ENCODE assay signal across 8 cellular contexts in the genomic region with DNA sequence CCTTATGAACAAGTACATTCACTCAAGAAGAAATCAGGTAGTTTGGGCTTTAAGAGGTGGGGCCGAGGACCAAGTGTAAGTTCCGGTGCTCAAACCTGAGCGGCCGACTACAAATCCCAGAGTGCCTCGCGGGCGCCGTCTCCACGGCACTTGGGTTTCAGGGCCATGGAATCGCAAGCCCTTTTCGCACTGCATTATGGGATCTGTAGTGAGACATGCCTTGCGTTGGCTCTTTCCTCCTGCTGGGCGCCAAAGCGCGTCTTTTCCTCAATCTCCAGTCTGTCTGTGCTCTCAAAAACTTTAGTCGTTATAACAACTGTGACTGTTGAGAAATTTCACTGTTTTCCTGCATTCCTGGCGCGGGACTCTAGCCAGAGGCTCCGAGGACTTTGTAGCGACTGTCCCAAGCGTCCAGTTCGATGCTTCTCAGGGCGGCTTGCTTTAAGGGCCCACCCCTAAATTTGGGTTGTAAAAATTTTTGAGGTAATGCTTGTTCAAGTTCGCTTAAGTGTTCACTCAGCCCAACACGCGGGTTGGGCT. TPM values are rescaled to one million over a fixed set of nuclear protein-coding genes. Genes with fewer than 3 reads are reported as not detected.
DNase-seq lines count a peak whose midpoint lies in the region; ATAC-seq and TF ChIP-seq lines count a peak whose summit lies in the region.

No MANE protein-coding gene starts in this region.

- no peaks in the 10 kb centered on the region for H3K9me2 ChIP-seq in Loucy (replicated peaks; ENCODE audit: low read depth, low read length)

- peaks cover 6% of the 10 kb centered on the region; the same call in 1 of the 2 replicates for H3F3A ChIP-seq in Loucy (ENCODE audit: low read depth)

- peak overlapping the region; percentile 99 for H3K4me3 Mint-ChIP-seq in activated T-helper 2 cell treated with anti-CD3 and anti-CD28 coated beads, Interferon-gamma antibody, Interleukin-2, Interleukin-4, amounts not matched to agents 10 μg/mL and 5 μg/mL and 100 μg/mL, durations not matched to agents 14 hours and 24 hours and 36 hours (ENCODE audit: low read depth)
- peak overlapping the region; percentile 86 to 100 (median 99) for H3K4me3 Mint-ChIP-seq in naive thymus-derived CD4-positive, alpha-beta T cell
- peak overlapping the region; percentile 80 for H3K4me3 Mint-ChIP-seq in stimulated activated effector memory CD8-positive, alpha-beta T cell treated with anti-CD3 and anti-CD28 coated beads, Interleukin-12 subunit alpha, Interleukin-12 subunit beta, amount 100 ng/mL, for 72 hours

- DNase-seq in Daoy (ENCODE audit: low read depth) = peak; percentile 98
- DNase-seq in H7 = peak; percentile 88
- peak; percentile 92 for DNase-seq in RWPE1 (ENCODE audit: low spot score)
- DNase-seq in activated T-helper 2 cell treated with anti-CD3 and anti-CD28 coated beads, Interferon-gamma antibody, Interleukin-2, Interleukin-4, amounts not matched to agents 10 μg/mL and 5 μg/mL and 100 μg/mL, durations not matched to agents 14 hours and 24 hours and 36 hours (ENCODE audit: low spot score) = peak; percentile 92
- peak; percentile 97 for DNase-seq in fibroblast of peridontal ligament (ENCODE audit: extremely low read depth)
- DNase-seq in naive thymus-derived CD4-positive, alpha-beta T cell = peak; percentile 81 to 98 (median 94)
- peak; percentile 74 to 93 for DNase-seq in stimulated activated effector memory CD8-positive, alpha-beta T cell treated with anti-CD3 and anti-CD28 coated beads, Interleukin-12 subunit alpha, Interleukin-12 subunit beta, amount 100 ng/mL, for 72 hours (ENCODE audit: low spot score in 2 of 2)

- H4K20me1 ChIP-seq in Loucy (ENCODE audit: insufficient read depth, low read length, poor library complexity, severe bottlenecking) = peaks cover 24% of the 10 kb centered on the region

- H3K27ac Mint-ChIP-seq in activated T-helper 2 cell treated with anti-CD3 and anti-CD28 coated beads, Interferon-gamma antibody, Interleukin-2, Interleukin-4, amounts not matched to agents 10 μg/mL and 5 μg/mL and 100 μg/mL, durations not matched to agents 14 hours and 24 hours and 36 hours = peak overlapping the region; percentile 99
- H3K27ac Mint-ChIP-seq in naive thymus-derived CD4-positive, alpha-beta T cell = peak overlapping the region; percentile 90 to 99 (median 97)
- H3K27ac Mint-ChIP-seq in stimulated activated effector memory CD8-positive, alpha-beta T cell treated with anti-CD3 and anti-CD28 coated beads, Interleukin-12 subunit alpha, Interleukin-12 subunit beta, amount 100 ng/mL, for 72 hours = peak overlapping the region; percentile 90

- intact Hi-C loops in activated T-helper 2 cell treated with anti-CD3 and anti-CD28 coated beads, Interferon-gamma antibody, Interleukin-2, Interleukin-4, amounts not matched to agents 10 μg/mL and 5 μg/mL and 100 μg/mL, durations not matched to agents 14 hours and 24 hours and 36 hours (cut with micrococcal nuclease) = loop anchor here (1.0 to 2.0 kb wide), 3 partner anchors 69 to 644 kb away; partner anchors contain the start of genes EFHC1 and GSTA4
- intact Hi-C loops in naive thymus-derived CD4-positive, alpha-beta T cell (cut with micrococcal nuclease) = loop anchor here (1.0 to 5.0 kb wide), 11 partner anchors 270 to 780 kb away; partner anchors contain the start of genes EFHC1 (in 2 of the 2), ELOVL5 (in 2 of the 2), MCM3 (in 2 of the 2) and TRAM2 (in 2 of the 2)

- peak; percentile 91 for ATAC-seq in naive thymus-derived CD4-positive, alpha-beta T cell
- ATAC-seq in stimulated activated effector memory CD8-positive, alpha-beta T cell treated with anti-CD3 and anti-CD28 coated beads, Interleukin-12 subunit alpha, Interleukin-12 subunit beta, amount 100 ng/mL, for 72 hours = peak; percentile 88

- peak overlapping the region; percentile 86 for H3K9ac ChIP-seq in Loucy (ENCODE audit: low read depth, low read length, poor library complexity, severe bottlenecking)

- H3K4me1 ChIP-seq in Loucy (ENCODE audit: insufficient read depth, low read length, poor library complexity, severe bottlenecking) = peaks cover 54% of the 10 kb centered on the region
- peaks cover 21 to 22% of the 10 kb centered on the region in 2 donors for H3K4me1 ChIP-seq in naive thymus-derived CD4-positive, alpha-beta T cell (ENCODE audit: control insufficient read depth in 2 of 2, insufficient read depth in 2 of 2, low read length in 2 of 2)

- CTCF ChIA-PET in RWPE1 (lab: Yijun Ruan, JAX) = no interaction called here
- CTCF ChIA-PET in naive thymus-derived CD4-positive, alpha-beta T cell (lab: Charles Lee) = interaction anchor here (1.5 kb wide), 2 partner anchors 10 to 69 kb away, joined by 5 read pairs; partner anchors contain the start of gene GSTA4

- H3K36me3 Mint-ChIP-seq in activated T-helper 2 cell treated with anti-CD3 and anti-CD28 coated beads, Interferon-gamma antibody, Interleukin-2, Interleukin-4, amounts not matched to agents 10 μg/mL and 5 μg/mL and 100 μg/mL, durations not matched to agents 14 hours and 24 hours and 36 hours (ENCODE audit: low read depth) = peaks cover 22% of the 10 kb centered on the region
- H3K36me3 Mint-ChIP-seq in naive thymus-derived CD4-positive, alpha-beta T cell = peaks cover 0 to 4% (median 0%) of the 10 kb centered on the region in 5 donors
- H3K36me3 Mint-ChIP-seq in stimulated activated effector memory CD8-positive, alpha-beta T cell treated with anti-CD3 and anti-CD28 coated beads, Interleukin-12 subunit alpha, Interleukin-12 subunit beta, amount 100 ng/mL, for 72 hours = peaks cover 5% of the 10 kb centered on the region

- no peaks in the 10 kb centered on the region for H3K36me3 ChIP-seq in H7 (replicated peaks; ENCODE audit: control insufficient read depth, insufficient read depth, low read length)
- H3K36me3 ChIP-seq in Loucy (ENCODE audit: insufficient read depth, low read length) = no peaks in the 10 kb centered on the region
- H3K36me3 ChIP-seq in naive thymus-derived CD4-positive, alpha-beta T cell (ENCODE audit: control insufficient read depth in 2 of 3, insufficient read depth in 3 of 3, low read length in 3 of 3) = peaks cover 0 to 14% (median 0%) of the 10 kb centered on the region in 3 experiments

- H3K79me2 ChIP-seq in Loucy (ENCODE audit: insufficient read depth, low read length) = peaks cover 36% of the 10 kb centered on the region

- no peaks in the 10 kb centered on the region for H3K27me3 Mint-ChIP-seq in activated T-helper 2 cell treated with anti-CD3 and anti-CD28 coated beads, Interferon-gamma antibody, Interleukin-2, Interleukin-4, amounts not matched to agents 10 μg/mL and 5 μg/mL and 100 μg/mL, durations not matched to agents 14 hours and 24 hours and 36 hours (ENCODE audit: low read depth)
- H3K27me3 Mint-ChIP-seq in naive thymus-derived CD4-positive, alpha-beta T cell = no peaks in the 10 kb centered on the region

- no peaks in the 10 kb centered on the region for H3K9me3 ChIP-seq in Loucy (ENCODE audit: insufficient read depth, low read depth, low read length)
- H3K9me3 ChIP-seq in naive thymus-derived CD4-positive, alpha-beta T cell (ENCODE audit: control insufficient read depth in 2 of 3, low read length in 3 of 3) = no peaks in the 10 kb centered on the region

- H3K4me3 ChIP-seq in H7 (ENCODE audit: insufficient read depth, low read depth, low read length) (peak overlapping the region; percentile 87), Loucy (ENCODE audit: low read length, poor library complexity, severe bottlenecking) (peak overlapping the region; percentile 95)
- H3K4me3 ChIP-seq in naive thymus-derived CD4-positive, alpha-beta T cell (ENCODE audit: low read length) = peak overlapping the region; percentile 95

- peak overlapping the region; percentile 99 for H2AFZ ChIP-seq in Loucy (ENCODE audit: low read length)

- peak overlapping the region; percentile 85 for H3K27ac ChIP-seq in RWPE1
- H3K27ac ChIP-seq in naive thymus-derived CD4-positive, alpha-beta T cell (ENCODE audit: low read depth, low read length) = peak overlapping the region; percentile 78

- H3K4me2 ChIP-seq in Loucy (ENCODE audit: low read depth, low read length, poor library complexity, severe bottlenecking) = peak overlapping the region; percentile 67

- H3K27me3 ChIP-seq in H7 (ENCODE audit: control insufficient read depth, insufficient read depth, low read length) (no peaks in the 10 kb centered on the region), Loucy (ENCODE audit: insufficient read depth, low read length, poor library complexity, severe bottlenecking) (no peaks in the 10 kb centered on the region)
- no peaks in the 10 kb centered on the region for H3K27me3 ChIP-seq in naive thymus-derived CD4-positive, alpha-beta T cell (ENCODE audit: control insufficient read depth in 2 of 2, insufficient read depth in 2 of 2, low read length in 2 of 2)

- no peak for TF ChIP-seq CTCF in Loucy (conservative IDR thresholded peaks at IDR 0.05; ENCODE audit: low read length)
- no peak for TF ChIP-seq CTCF in RWPE1 (conservative IDR thresholded peaks at IDR 0.05; ENCODE audit: low read depth)

- no peaks in the 10 kb centered on the region for H3K9me3 Mint-ChIP-seq in activated T-helper 2 cell treated with anti-CD3 and anti-CD28 coated beads, Interferon-gamma antibody, Interleukin-2, Interleukin-4, amounts not matched to agents 10 μg/mL and 5 μg/mL and 100 μg/mL, durations not matched to agents 14 hours and 24 hours and 36 hours
- no peaks in the 10 kb centered on the region for H3K9me3 Mint-ChIP-seq in naive thymus-derived CD4-positive, alpha-beta T cell
- H3K9me3 Mint-ChIP-seq in stimulated activated effector memory CD8-positive, alpha-beta T cell treated with anti-CD3 and anti-CD28 coated beads, Interleukin-12 subunit alpha, Interleukin-12 subunit beta, amount 100 ng/mL, for 72 hours = no peaks in the 10 kb centered on the region

- POLR2A ChIA-PET in RWPE1 (lab: Yijun Ruan, JAX; ENCODE audit: low non-redundant PET) = no interaction called here
- POLR2A ChIA-PET in naive thymus-derived CD4-positive, alpha-beta T cell (lab: Charles Lee) = interaction anchor here (0.7 to 1.6 kb wide), 4 partner anchors 70 to 779 kb away, joined by 3 to 9 read pairs (median 4); partner anchors contain the start of genes GSTA4 and MCM3

- peaks cover 49% of the 10 kb centered on the region for H3K4me1 Mint-ChIP-seq in activated T-helper 2 cell treated with anti-CD3 and anti-CD28 coated beads, Interferon-gamma antibody, Interleukin-2, Interleukin-4, amounts not matched to agents 10 μg/mL and 5 μg/mL and 100 μg/mL, durations not matched to agents 14 hours and 24 hours and 36 hours (ENCODE audit: low read depth)
- H3K4me1 Mint-ChIP-seq in naive thymus-derived CD4-positive, alpha-beta T cell = peaks cover 36 to 67% (median 55%) of the 10 kb centered on the region in 7 donors
- peaks cover 33% of the 10 kb centered on the region for H3K4me1 Mint-ChIP-seq in stimulated activated effector memory CD8-positive, alpha-beta T cell treated with anti-CD3 and anti-CD28 coated beads, Interleukin-12 subunit alpha, Interleukin-12 subunit beta, amount 100 ng/mL, for 72 hours

RNA-seq across cellular contexts. Expression of gene FBXO9, which starts 0.4 kb away (rescaled TPM):
- total RNA-seq in Daoy (2014; rRNA removed; shearing (Covaris generic)) = 74.7 and 90.8 TPM in 2 replicates
- total RNA-seq in H7 (2014; rRNA removed; shearing (Covaris generic)) = 21.8 and 22.7 TPM in 2 replicates
- 70.7 and 79.2 TPM in 2 replicates for total RNA-seq in activated T-helper 2 cell treated with anti-CD3 and anti-CD28 coated beads, Interferon-gamma antibody, Interleukin-2, Interleukin-4, amounts not matched to agents 10 μg/mL and 5 μg/mL and 100 μg/mL, durations not matched to agents 14 hours and 24 hours and 36 hours
- 100 to 1,000 TPM in 2 of 5 experiments, 10 to 100 TPM in 3; 62.9 to 133 (median 75.6) TPM for total RNA-seq in naive thymus-derived CD4-positive, alpha-beta T cell
- 10 to 100 TPM; 52.3 to 60.6 TPM for polyA plus RNA-seq in naive thymus-derived CD4-positive, alpha-beta T cell

RNA-seq across cellular contexts. Expression of gene CILK1, which starts 3.2 kb away (rescaled TPM):
- total RNA-seq in Daoy (2014; rRNA removed; shearing (Covaris generic)) = 10.0 and 11.0 TPM in 2 replicates
- 6.5 and 9.0 TPM in 2 replicates for total RNA-seq in H7 (2014; rRNA removed; shearing (Covaris generic))
- 21.9 and 22.1 TPM in 2 replicates for total RNA-seq in activated T-helper 2 cell treated with anti-CD3 and anti-CD28 coated beads, Interferon-gamma antibody, Interleukin-2, Interleukin-4, amounts not matched to agents 10 μg/mL and 5 μg/mL and 100 μg/mL, durations not matched to agents 14 hours and 24 hours and 36 hours
- total RNA-seq in naive thymus-derived CD4-positive, alpha-beta T cell = 10 to 100 TPM in 2 of 5 experiments, 1 to 10 TPM in 3; 9.0 to 14.8 (median 9.5) TPM
- 1 to 10 TPM; 3.9 to 4.1 TPM for polyA plus RNA-seq in naive thymus-derived CD4-positive, alpha-beta T cell

Comparison
In these comparisons a context has a peak if more than half of its experiments do, and no peak if none do; other contexts are left out.
1. Peak in every context shown above with its lines: DNase-seq, ATAC-seq, H3K4me3 ChIP-seq and H3K27ac ChIP-seq.